In the genomic region with DNA sequence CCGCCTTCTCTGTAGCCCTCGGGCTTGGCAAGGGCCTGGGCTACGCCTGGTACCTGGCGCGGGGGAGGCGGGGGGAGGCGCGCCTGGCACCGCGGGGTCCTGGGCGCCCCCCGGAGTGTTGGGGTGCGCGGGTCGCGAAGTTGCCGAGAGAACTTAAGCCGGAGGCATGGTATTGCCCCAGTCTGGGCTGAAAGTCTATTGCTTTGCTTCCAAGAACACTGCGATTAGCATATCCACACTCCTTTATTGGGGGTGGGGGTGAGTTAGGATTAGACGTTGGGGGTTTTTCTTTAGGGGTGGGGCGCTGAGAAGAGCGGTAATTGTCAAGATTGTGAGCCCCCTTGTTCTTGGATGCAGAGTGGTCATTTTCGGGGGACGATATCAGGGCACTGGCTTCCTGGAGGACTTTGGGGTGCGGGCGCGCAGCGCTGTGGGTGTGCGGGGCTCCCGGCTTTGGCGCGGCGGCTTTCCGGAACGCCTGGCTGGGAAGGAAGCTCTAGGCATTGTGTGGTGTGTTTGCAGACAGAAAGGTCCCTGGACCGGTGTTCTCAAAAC, we compare ENCODE assay signal across 1 cellular context.
TF ChIP-seq lines count a peak whose summit lies in the region.

No MANE protein-coding gene starts in this region.

TF ChIP-seq in IMR-90, 13 proteins besides CTCF, POLR2A, EP300 and RAD21:
- TF ChIP-seq SMC3 (IDR thresholded peaks at IDR 0.05; ENCODE audit: low read depth, low read length) (no peak), NFE2L2 (IDR thresholded peaks at IDR 0.05; ENCODE audit: low read depth, low read length) (no peak), RFX5 (IDR thresholded peaks at IDR 0.05; ENCODE audit: low read depth, low read length) (no peak), CEBPB (IDR thresholded peaks at IDR 0.05; ENCODE audit: low read depth, low read length) (no peak), MAZ (IDR thresholded peaks at IDR 0.05; ENCODE audit: borderline replicate concordance, low read depth, low read length) (no peak), MAFK (IDR thresholded peaks at IDR 0.05; ENCODE audit: low read depth, low read length) (no peak), RCOR1 (IDR thresholded peaks at IDR 0.05; ENCODE audit: insufficient replicate concordance, low read length) (no peak), BHLHE40 (IDR thresholded peaks at IDR 0.05; ENCODE audit: low read depth, low read length) (no peak), MXI1 (IDR thresholded peaks at IDR 0.05; ENCODE audit: borderline replicate concordance, low read depth, low read length) (no peak), CHD1 (IDR thresholded peaks at IDR 0.05; ENCODE audit: low read depth, low read length) (no peak), FOS (IDR thresholded peaks at IDR 0.05; ENCODE audit: low read depth, low read length) (no peak)
- TF ChIP-seq, protein P1, sequence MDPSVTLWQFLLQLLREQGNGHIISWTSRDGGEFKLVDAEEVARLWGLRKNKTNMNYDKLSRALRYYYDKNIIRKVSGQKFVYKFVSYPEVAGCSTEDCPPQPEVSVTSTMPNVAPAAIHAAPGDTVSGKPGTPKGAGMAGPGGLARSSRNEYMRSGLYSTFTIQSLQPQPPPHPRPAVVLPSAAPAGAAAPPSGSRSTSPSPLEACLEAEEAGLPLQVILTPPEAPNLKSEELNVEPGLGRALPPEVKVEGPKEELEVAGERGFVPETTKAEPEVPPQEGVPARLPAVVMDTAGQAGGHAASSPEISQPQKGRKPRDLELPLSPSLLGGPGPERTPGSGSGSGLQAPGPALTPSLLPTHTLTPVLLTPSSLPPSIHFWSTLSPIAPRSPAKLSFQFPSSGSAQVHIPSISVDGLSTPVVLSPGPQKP (IDR thresholded peaks at IDR 0.05; ENCODE audit: borderline replicate concordance, low read depth, low read length) = no peak
- TF ChIP-seq, protein P2, sequence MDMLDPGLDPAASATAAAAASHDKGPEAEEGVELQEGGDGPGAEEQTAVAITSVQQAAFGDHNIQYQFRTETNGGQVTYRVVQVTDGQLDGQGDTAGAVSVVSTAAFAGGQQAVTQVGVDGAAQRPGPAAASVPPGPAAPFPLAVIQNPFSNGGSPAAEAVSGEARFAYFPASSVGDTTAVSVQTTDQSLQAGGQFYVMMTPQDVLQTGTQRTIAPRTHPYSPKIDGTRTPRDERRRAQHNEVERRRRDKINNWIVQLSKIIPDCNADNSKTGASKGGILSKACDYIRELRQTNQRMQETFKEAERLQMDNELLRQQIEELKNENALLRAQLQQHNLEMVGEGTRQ (IDR thresholded peaks at IDR 0.05; ENCODE audit: low read depth, low read length) = no peak
